ENCODE assay signal across 13 cellular contexts in the genomic region with DNA sequence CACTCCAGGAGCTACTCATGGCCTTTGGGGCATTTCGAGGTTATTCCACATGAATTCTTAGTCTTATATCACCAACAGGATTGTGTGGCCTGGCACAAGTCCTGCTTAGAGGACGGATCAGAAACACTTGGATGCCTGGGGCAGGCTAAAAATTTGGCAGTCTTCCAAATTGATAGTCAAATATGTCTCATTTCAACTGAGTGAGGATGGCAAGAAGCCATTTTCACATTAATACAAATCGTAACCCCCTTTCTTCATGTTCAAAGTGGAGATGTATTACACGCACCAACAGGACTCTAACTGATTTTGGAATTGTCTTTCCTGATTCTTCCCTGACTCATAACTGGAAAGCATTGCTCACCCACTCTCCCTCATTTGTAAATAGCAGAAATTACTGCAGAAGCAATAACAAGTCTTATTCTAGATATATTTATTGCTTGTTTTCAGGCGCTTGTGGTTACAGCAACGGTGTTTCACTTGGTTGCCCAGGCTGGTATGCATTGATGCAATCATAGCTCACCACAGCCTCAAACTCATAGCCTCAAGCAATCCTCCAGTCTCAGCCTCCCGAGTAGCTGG. TPM values are rescaled to one million over a fixed set of nuclear protein-coding genes. Genes with fewer than 3 reads are reported as not detected.
DNase-seq lines count a peak whose midpoint lies in the region; ATAC-seq, FAIRE-seq and TF ChIP-seq lines count a peak whose summit lies in the region.
"Had no signal": no experiment of that assay in that cellular context is flagged by ENCODE, and none has a peak within 500 bp of the region (broad histone marks: within the 10 kb centered on the region; RNA-seq: fewer than 3 reads in every experiment).

No MANE protein-coding gene starts in this region.

- no peak for FAIRE-seq in keratinocyte (lab: Jason Lieb, UNC)
- FAIRE-seq: pancreas had no signal

- H3K36me3 ChIP-seq in keratinocyte (ENCODE audit: control insufficient read depth in 2 of 2, extremely low read depth in 1 of 2, insufficient read depth in 2 of 2, low read length in 2 of 2) = no peaks in the 10 kb centered on the region
- no peaks in the 10 kb centered on the region for H3K36me3 ChIP-seq in heart right ventricle
- H3K36me3 ChIP-seq: pancreas, SJSA1 had no signal

- no peaks in the 10 kb centered on the region for H3K36me3 Mint-ChIP-seq in natural killer cell treated with Interleukin-12 subunit alpha and Interleukin-12 subunit beta and Interleukin-15 and Interleukin-18, amount 100 ng/mL, for 72 hours
- H3K36me3 Mint-ChIP-seq: stimulated activated effector memory CD8-positive, alpha-beta T cell treated with anti-CD3 and anti-CD28 coated beads, Interleukin-12 subunit alpha, Interleukin-12 subunit beta, amount 100 ng/mL, for 72 hours had no signal

- H3K4me3 Mint-ChIP-seq in natural killer cell treated with Interleukin-12 subunit alpha and Interleukin-12 subunit beta and Interleukin-15 and Interleukin-18, amount 100 ng/mL, for 72 hours = no peak overlapping the region
- H3K4me3 Mint-ChIP-seq: stimulated activated effector memory CD8-positive, alpha-beta T cell treated with anti-CD3 and anti-CD28 coated beads, Interleukin-12 subunit alpha, Interleukin-12 subunit beta, amount 100 ng/mL, for 72 hours had no signal

- peak overlapping the region; percentile 38 for H3K9ac ChIP-seq in keratinocyte (ENCODE audit: control insufficient read depth, extremely low read depth, insufficient read depth, low read length)

- H3K4me3 ChIP-seq in keratinocyte (ENCODE audit: control insufficient read depth in 2 of 3, extremely low read depth in 1 of 3, insufficient read depth in 2 of 3, low read depth in 1 of 3, low read length in 3 of 3) = no peak overlapping the region
- H3K4me3 ChIP-seq in heart right ventricle = no peak overlapping the region
- H3K4me3 ChIP-seq: pancreas, SJSA1 had no signal

- no peak overlapping the region for H2AFZ ChIP-seq in keratinocyte (ENCODE audit: control insufficient read depth, low read length)

- peak overlapping the region; percentile 80 for H3K4me2 ChIP-seq in keratinocyte (ENCODE audit: control insufficient read depth, extremely low read depth, insufficient read depth, low read depth, low read length)

- no peaks in the 10 kb centered on the region for H3K9me3 ChIP-seq in keratinocyte (ENCODE audit: control insufficient read depth, low read depth, low read length)
- no peaks in the 10 kb centered on the region for H3K9me3 ChIP-seq in heart right ventricle
- H3K9me3 ChIP-seq: pancreas, SJSA1 had no signal

- no peaks in the 10 kb centered on the region for H3K9me3 Mint-ChIP-seq in natural killer cell treated with Interleukin-12 subunit alpha and Interleukin-12 subunit beta and Interleukin-15 and Interleukin-18, amount 100 ng/mL, for 72 hours
- H3K9me3 Mint-ChIP-seq: stimulated activated effector memory CD8-positive, alpha-beta T cell treated with anti-CD3 and anti-CD28 coated beads, Interleukin-12 subunit alpha, Interleukin-12 subunit beta, amount 100 ng/mL, for 72 hours had no signal

- H3K4me1 Mint-ChIP-seq in natural killer cell treated with Interleukin-12 subunit alpha and Interleukin-12 subunit beta and Interleukin-15 and Interleukin-18, amount 100 ng/mL, for 72 hours (ENCODE audit: low read depth in 2 of 2) = peaks cover 0 to 7% of the 10 kb centered on the region in 2 donors
- H3K4me1 Mint-ChIP-seq: stimulated activated effector memory CD8-positive, alpha-beta T cell treated with anti-CD3 and anti-CD28 coated beads, Interleukin-12 subunit alpha, Interleukin-12 subunit beta, amount 100 ng/mL, for 72 hours had no signal

- ATAC-seq in heart right ventricle (no peak), GM18498 (IDR thresholded peaks at IDR 0.05; ENCODE audit: unreplicated experiment) (no peak)
- no peak for ATAC-seq in natural killer cell treated with Interleukin-12 subunit alpha and Interleukin-12 subunit beta and Interleukin-15 and Interleukin-18, amount 100 ng/mL, for 72 hours

- H3K79me2 ChIP-seq in keratinocyte (ENCODE audit: control insufficient read depth, insufficient read depth, low read length) = no peaks in the 10 kb centered on the region

- H3K27me3 Mint-ChIP-seq in natural killer cell treated with Interleukin-12 subunit alpha and Interleukin-12 subunit beta and Interleukin-15 and Interleukin-18, amount 100 ng/mL, for 72 hours = peaks cover 11 to 16% of the 10 kb centered on the region in 2 donors

- peaks cover 30% of the 10 kb centered on the region for H3K4me1 ChIP-seq in keratinocyte (ENCODE audit: control insufficient read depth, extremely low read depth, insufficient read depth, low read length)
- H3K4me1 ChIP-seq in heart right ventricle = peaks cover 0 to 34% (median 0%) of the 10 kb centered on the region in 9 donors
- H3K4me1 ChIP-seq: pancreas, SJSA1 had no signal

- H4K20me1 ChIP-seq in keratinocyte (ENCODE audit: control insufficient read depth, extremely low read depth, insufficient read depth, low read length) = no peaks in the 10 kb centered on the region

- peak overlapping the region; percentile 66 for H3K27ac ChIP-seq in keratinocyte (ENCODE audit: control insufficient read depth, insufficient read depth, low read length)
- H3K27ac ChIP-seq in heart right ventricle = no peak overlapping the region
- H3K27ac ChIP-seq: pancreas, SJSA1 had no signal

- intact Hi-C loops in heart right ventricle (cut with DNase I) = loop anchor here (1.0 to 10.0 kb wide), 17 partner anchors 54 to 356 kb away; no protein-coding TSS in a partner anchor

- DNase-seq in EH (ENCODE audit: low read depth) (peak; percentile 53), M059J (ENCODE audit: low read depth) (peak; percentile 90), T1000 (lab: John Stamatoyannopoulos, UW) (peak; percentile 84), keratinocyte (ENCODE audit: low read depth, low spot score) (peak; percentile 81), heart right ventricle (no peak)
- DNase-seq in natural killer cell treated with Interleukin-12 subunit alpha and Interleukin-12 subunit beta and Interleukin-15 and Interleukin-18, amount 100 ng/mL, for 72 hours (ENCODE audit: low spot score) = no peak

- no peaks in the 10 kb centered on the region for H3K9me1 ChIP-seq in keratinocyte (ENCODE audit: control insufficient read depth, extremely low read depth, insufficient read depth, low read length)

- H3K27me3 ChIP-seq in keratinocyte (ENCODE audit: control insufficient read depth, extremely low read depth, insufficient read depth, low read length) (no peaks in the 10 kb centered on the region), heart right ventricle (no peaks in the 10 kb centered on the region)
- H3K27me3 ChIP-seq: pancreas had no signal

- WGBS in heart right ventricle, 2 donors = 52 to 53% methylated on average over 7 of the region's 7 CpGs

- dilution Hi-C loops in keratinocyte (cut with MboI; ENCODE audit: extremely low pct_ligation_motif_present, low sequenced_read_pairs) = no loop called here

- no peak overlapping the region for H3K27ac Mint-ChIP-seq in natural killer cell treated with Interleukin-12 subunit alpha and Interleukin-12 subunit beta and Interleukin-15 and Interleukin-18, amount 100 ng/mL, for 72 hours

- no peak for TF ChIP-seq CTCF in keratinocyte (optimal IDR thresholded peaks at IDR 0.05 in 1 of 3, IDR thresholded peaks at IDR 0.05 in 1 of 3, conservative IDR thresholded peaks at IDR 0.05 in 1 of 3; ENCODE audit: extremely low read depth in 1 of 3, insufficient read depth in 2 of 3, low read length in 3 of 3)
- TF ChIP-seq CTCF in heart right ventricle (IDR thresholded peaks at IDR 0.05) = no peak

RNA-seq across cellular contexts. Expression of a gene that starts 10.3 kb away (rescaled TPM):
- 13.9 and 19.7 TPM in 2 replicates for total RNA-seq in M059J (2014; rRNA removed; shearing (Covaris generic))
- 21.4 to 44.1 TPM (median 29.3 TPM) in 3 replicates for polyA plus RNA-seq in keratinocyte
- 19.4 TPM for polyA plus RNA-seq in keratinocyte (2011; ENCODE audit: low read depth)
- 26.5 and 37.3 TPM in 2 replicates for polyA plus RNA-seq in keratinocyte (2011; cell fraction: cytosol; rRNA removed)
- 22.6 and 31.5 TPM in 2 replicates for polyA plus RNA-seq in keratinocyte (2011; cell fraction: nucleus; rRNA removed)
- polyA plus RNA-seq in keratinocyte (2012; ENCODE audit: low replicate concordance) = 27.3 and 52.5 TPM in 2 replicates
- 14.2 to 21.0 TPM (median 15.8 TPM) in 3 replicates for polyA minus RNA-seq in keratinocyte
- 24.9 TPM for polyA minus RNA-seq in keratinocyte (2011; cell fraction: cytosol; rRNA and poly(A)+ RNA removed)
- polyA minus RNA-seq in keratinocyte (2011; cell fraction: nucleus; rRNA and poly(A)+ RNA removed) = 7.6 and 9.7 TPM in 2 replicates
- 10 to 100 TPM in 4 of 10 donors, 1 to 10 TPM in 6; 6.6 to 20.1 (median 9.2) TPM for total RNA-seq in heart right ventricle
- 10 to 100 TPM in 1 of 2 donors, 1 to 10 TPM in 1; 7.4 to 26.5 TPM for polyA plus RNA-seq in heart right ventricle
- total RNA-seq in natural killer cell treated with Interleukin-12 subunit alpha and Interleukin-12 subunit beta and Interleukin-15 and Interleukin-18, amount 100 ng/mL, for 72 hours = 10 to 100 TPM; 45.0 to 78.7 TPM

RNA-seq across cellular contexts. Expression of a gene that starts 24.2 kb away (rescaled TPM):
- 0.07 TPM in 1 of 2 replicates, not detected in the other for total RNA-seq in M059J (2014; rRNA removed; shearing (Covaris generic))
- polyA plus RNA-seq in keratinocyte (not detected in 3 replicates), heart right ventricle (1 to 10 TPM in 1 of 2 donors, under 1 TPM in 1; 0.57 to 5.7 TPM)
- polyA plus RNA-seq in keratinocyte (2011; ENCODE audit: low read depth) = not detected
- 0.03 TPM in 1 of 2 replicates, not detected in the other for polyA plus RNA-seq in keratinocyte (2011; cell fraction: cytosol; rRNA removed)
- 0.05 and 0.08 TPM in 2 replicates for polyA plus RNA-seq in keratinocyte (2011; cell fraction: nucleus; rRNA removed)
- 0.11 TPM in 1 of 2 replicates, not detected in the other for polyA plus RNA-seq in keratinocyte (2012; ENCODE audit: low replicate concordance)
- polyA minus RNA-seq in keratinocyte = not detected in 3 replicates
- polyA minus RNA-seq in keratinocyte (2011; cell fraction: cytosol; rRNA and poly(A)+ RNA removed) = not detected
- polyA minus RNA-seq in keratinocyte (2011; cell fraction: nucleus; rRNA and poly(A)+ RNA removed) = 0.11 TPM in 1 of 2 replicates, not detected in the other
- 1 to 10 TPM in 9 of 10 donors, under 1 TPM in 1; 0.35 to 5.1 (median 1.2) TPM for total RNA-seq in heart right ventricle
- under 1 TPM; 0.12 to 0.86 TPM for total RNA-seq in natural killer cell treated with Interleukin-12 subunit alpha and Interleukin-12 subunit beta and Interleukin-15 and Interleukin-18, amount 100 ng/mL, for 72 hours
- total RNA-seq: glomerular endothelial cell, SJSA1 had no signal

RNA-seq across cellular contexts. Expression of a gene that starts 35.8 kb away (rescaled TPM):
- 1.3 TPM in 1 of 2 replicates, not detected in the other for total RNA-seq in M059J (2014; rRNA removed; shearing (Covaris generic))
- polyA plus RNA-seq in keratinocyte (not detected in 3 replicates), heart right ventricle (under 1 TPM; 0.37 to 0.51 TPM)
- polyA plus RNA-seq in keratinocyte (2011; ENCODE audit: low read depth) = not detected
- not detected in 2 replicates for polyA plus RNA-seq in keratinocyte (2011; cell fraction: cytosol; rRNA removed)
- polyA plus RNA-seq in keratinocyte (2011; cell fraction: nucleus; rRNA removed) = not detected in 2 replicates
- not detected in 2 replicates for polyA plus RNA-seq in keratinocyte (2012; ENCODE audit: low replicate concordance)
- not detected in 3 replicates for polyA minus RNA-seq in keratinocyte
- polyA minus RNA-seq in keratinocyte (2011; cell fraction: cytosol; rRNA and poly(A)+ RNA removed) = not detected
- polyA minus RNA-seq in keratinocyte (2011; cell fraction: nucleus; rRNA and poly(A)+ RNA removed) = not detected in 2 replicates
- total RNA-seq in heart right ventricle = under 1 TPM in 3 of 10 donors, not detected in 7; 0.16 to 0.33 (median 0.25) TPM
- not detected for total RNA-seq in natural killer cell treated with Interleukin-12 subunit alpha and Interleukin-12 subunit beta and Interleukin-15 and Interleukin-18, amount 100 ng/mL, for 72 hours
- total RNA-seq: Calu3, cardiac septum, glomerular endothelial cell, pancreas, SJSA1 had no signal

RNA-seq across cellular contexts. Expression of a gene that starts 46.5 kb away (rescaled TPM):
- not detected in 2 replicates for total RNA-seq in M059J (2014; rRNA removed; shearing (Covaris generic))
- not detected in 3 replicates for polyA plus RNA-seq in keratinocyte
- not detected for polyA plus RNA-seq in keratinocyte (2011; ENCODE audit: low read depth)
- not detected in 2 replicates for polyA plus RNA-seq in keratinocyte (2011; cell fraction: cytosol; rRNA removed)
- not detected in 2 replicates for polyA plus RNA-seq in keratinocyte (2011; cell fraction: nucleus; rRNA removed)
- polyA plus RNA-seq in keratinocyte (2012; ENCODE audit: low replicate concordance) = not detected in 2 replicates
- not detected in 3 replicates for polyA minus RNA-seq in keratinocyte
- not detected for polyA minus RNA-seq in keratinocyte (2011; cell fraction: cytosol; rRNA and poly(A)+ RNA removed)
- not detected in 2 replicates for polyA minus RNA-seq in keratinocyte (2011; cell fraction: nucleus; rRNA and poly(A)+ RNA removed)
- not detected for total RNA-seq in heart right ventricle
- polyA plus RNA-seq in heart right ventricle = not detected
- not detected for total RNA-seq in natural killer cell treated with Interleukin-12 subunit alpha and Interleukin-12 subunit beta and Interleukin-15 and Interleukin-18, amount 100 ng/mL, for 72 hours
- total RNA-seq: Calu3, cardiac septum, glomerular endothelial cell, pancreas, SJSA1 had no signal
- polyA plus RNA-seq: pancreas had no signal

Comparison
In these comparisons a context has a peak if more than half of its experiments do, and no peak if none do; other contexts are left out.
1. DNase-seq: peak in EH (single experiment), M059J (single experiment), T1000 (single experiment) and keratinocyte (single experiment); none in heart right ventricle (0 of 2) and natural killer cell treated with Interleukin-12 subunit alpha and Interleukin-12 subunit beta and Interleukin-15 and Interleukin-18, amount 100 ng/mL, for 72 hours (single experiment).